ENCODE assay signal across 19 cellular contexts in the genomic region with DNA sequence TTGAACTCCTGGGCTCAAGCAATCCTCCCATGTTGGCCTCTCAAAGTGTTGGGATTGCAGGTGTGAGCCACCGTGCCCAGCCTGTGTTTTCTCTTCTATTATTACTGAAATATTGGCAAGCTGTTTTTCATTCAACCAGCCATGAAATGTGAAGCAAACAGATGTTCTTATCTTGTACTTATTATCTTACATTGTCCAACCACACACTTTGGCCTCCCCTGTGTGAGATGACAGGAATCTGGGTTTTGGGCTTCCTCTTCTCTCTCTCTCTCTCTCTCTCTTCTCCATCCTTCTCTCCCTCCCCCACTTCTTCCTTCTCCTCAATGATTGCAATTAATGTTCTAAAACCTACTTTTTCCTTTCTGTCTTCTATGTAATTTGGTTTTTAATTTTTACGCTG. TPM values are rescaled to one million over a fixed set of nuclear protein-coding genes. Genes with fewer than 3 reads are reported as not detected.
DNase-seq lines count a peak whose midpoint lies in the region; ATAC-seq and TF ChIP-seq lines count a peak whose summit lies in the region.
"Had no signal": no experiment of that assay in that cellular context is flagged by ENCODE, and none has a peak within 500 bp of the region (broad histone marks: within the 10 kb centered on the region; RNA-seq: fewer than 3 reads in every experiment).

No MANE protein-coding gene starts in this region.

- H3K27ac ChIP-seq in caudate nucleus (ENCODE audit: low read depth, low read length) (peak overlapping the region; percentile 44), rectal smooth muscle tissue (ENCODE audit: low read depth, low read length) (peak overlapping the region; percentile 53)
- H3K27ac ChIP-seq in CD8-positive, alpha-beta T cell (ENCODE audit: low read depth, low read length), result no peak overlapping the region
- H3K27ac ChIP-seq: hepatocyte had no signal

- CTCF ChIA-PET in CD8-positive, alpha-beta T cell (lab: Charles Lee), result interaction anchor here (0.8 kb wide), 1 partner anchor 35 kb away, joined by 3 read pairs; no protein-coding TSS in a partner anchor

- no peak overlapping the region for H3K27ac Mint-ChIP-seq in CD8-positive, alpha-beta T cell

- POLR2A ChIA-PET in CD8-positive, alpha-beta T cell (lab: Charles Lee), result no interaction called here

- H3K9me3 Mint-ChIP-seq in CD8-positive, alpha-beta T cell, result no peaks in the 10 kb centered on the region
- H3K9me3 Mint-ChIP-seq: naive B cell had no signal

- ATAC-seq in HG03039 (IDR thresholded peaks at IDR 0.05; ENCODE audit: unreplicated experiment), result no peak
- ATAC-seq in CD8-positive, alpha-beta T cell, result no peak
- ATAC-seq: PC-3 had no signal

- H3K4me3 ChIP-seq in NB4 (ENCODE audit: low read depth, low read length) (no peak overlapping the region), rectal smooth muscle tissue (ENCODE audit: low read length) (no peak overlapping the region)
- H3K4me3 ChIP-seq in CD8-positive, alpha-beta T cell (ENCODE audit: low read depth, low read length), result no peak overlapping the region
- H3K4me3 ChIP-seq: hepatocyte, left ventricle myocardium inferior had no signal

- intact Hi-C loops in CD8-positive, alpha-beta T cell (cut with DNase I, micrococcal nuclease), result no loop called here

- H3K27me3 ChIP-seq in rectal smooth muscle tissue (ENCODE audit: control insufficient read depth, insufficient read depth, low read length), result no peaks in the 10 kb centered on the region
- no peaks in the 10 kb centered on the region for H3K27me3 ChIP-seq in CD8-positive, alpha-beta T cell (ENCODE audit: insufficient read depth, low read length)
- H3K27me3 ChIP-seq: hepatocyte had no signal

- H3K9ac ChIP-seq in rectal smooth muscle tissue (ENCODE audit: low read length), result no peak overlapping the region

- TF ChIP-seq CTCF in NB4 (IDR thresholded peaks at IDR 0.05; ENCODE audit: low read depth, low read length), result no peak
- no peak for TF ChIP-seq CTCF in CD8-positive, alpha-beta T cell (IDR thresholded peaks at IDR 0.05)

- H3K4me3 Mint-ChIP-seq in CD8-positive, alpha-beta T cell, result no peak overlapping the region
- H3K4me3 Mint-ChIP-seq: CD4-positive, CD25-positive, alpha-beta regulatory T cell had no signal

- peaks cover 5% of the 10 kb centered on the region for H3K4me1 Mint-ChIP-seq in CD8-positive, alpha-beta T cell (ENCODE audit: low read depth)

- peaks cover 42% of the 10 kb centered on the region for H3K4me1 ChIP-seq in rectal smooth muscle tissue (ENCODE audit: control insufficient read depth, insufficient read depth, low read length)
- H3K4me1 ChIP-seq in CD8-positive, alpha-beta T cell (ENCODE audit: insufficient read depth, low read length), result no peaks in the 10 kb centered on the region

- no peaks in the 10 kb centered on the region for H3K36me3 Mint-ChIP-seq in CD8-positive, alpha-beta T cell
- H3K36me3 Mint-ChIP-seq: CD4-positive, CD25-positive, alpha-beta regulatory T cell; naive B cell had no signal

- DNase-seq in DMS79 treated with DMSO at 0.1 percent for 48 hours (lab: John Stamatoyannopoulos, UW), result peak; percentile 22
- DNase-seq in DMS79 (lab: John Stamatoyannopoulos, UW), result no peak
- peak; percentile 37 for DNase-seq in NB4 (ENCODE audit: low read depth)
- no peak for DNase-seq in caudate nucleus (lab: John Stamatoyannopoulos, UW)
- DNase-seq in HuH-7 (ENCODE audit: low spot score), result no peak
- no peak for DNase-seq in CD8-positive, alpha-beta T cell
- DNase-seq: 8988T; activated CD4-positive, CD25-positive, alpha-beta regulatory T cell treated with anti-CD3 and anti-CD28 coated beads, Interleukin-2, amount 50 U/mL, for 72 hours; activated T-cell treated with anti-CD3 and anti-CD28 coated beads for 4 hours; amniotic stem cell; left ventricle myocardium inferior; naive B cell; NCI-H1092 treated with DMSO at 0.1 percent for 48 hours; PC-3; retina had no signal

- H3K27me3 Mint-ChIP-seq in CD8-positive, alpha-beta T cell (ENCODE audit: low read depth), result no peaks in the 10 kb centered on the region
- H3K27me3 Mint-ChIP-seq: CD4-positive, CD25-positive, alpha-beta regulatory T cell; naive B cell had no signal

- no peaks in the 10 kb centered on the region for H3K36me3 ChIP-seq in rectal smooth muscle tissue (ENCODE audit: control insufficient read depth, insufficient read depth, low read length)
- no peaks in the 10 kb centered on the region for H3K36me3 ChIP-seq in CD8-positive, alpha-beta T cell (ENCODE audit: insufficient read depth, low read length)
- H3K36me3 ChIP-seq: left ventricle myocardium inferior had no signal

- no peak for TF ChIP-seq POLR2A in NB4 (IDR thresholded peaks at IDR 0.05; ENCODE audit: extremely low read depth, insufficient read length)

- no peaks in the 10 kb centered on the region for H3K9me3 ChIP-seq in CD8-positive, alpha-beta T cell (ENCODE audit: low read length)
- H3K9me3 ChIP-seq: left ventricle myocardium inferior had no signal

RNA-seq across cellular contexts. Expression of gene RAMP1, which starts 33.1 kb away (rescaled TPM):
- not detected for total RNA-seq in CD8-positive, alpha-beta T cell
- total RNA-seq: CD4-positive, CD25-positive, alpha-beta regulatory T cell had no signal

Comparison
In these comparisons a context has a peak if more than half of its experiments do, and no peak if none do; other contexts are left out.
1. DNase-seq: peak in DMS79 treated with DMSO at 0.1 percent for 48 hours (single experiment) and NB4 (single experiment); none in DMS79 (single experiment), caudate nucleus (0 of 61), HuH-7 (single experiment) and CD8-positive, alpha-beta T cell (0 of 7).